31 cellular contexts compared by ENCODE assay signal in the genomic region with DNA sequence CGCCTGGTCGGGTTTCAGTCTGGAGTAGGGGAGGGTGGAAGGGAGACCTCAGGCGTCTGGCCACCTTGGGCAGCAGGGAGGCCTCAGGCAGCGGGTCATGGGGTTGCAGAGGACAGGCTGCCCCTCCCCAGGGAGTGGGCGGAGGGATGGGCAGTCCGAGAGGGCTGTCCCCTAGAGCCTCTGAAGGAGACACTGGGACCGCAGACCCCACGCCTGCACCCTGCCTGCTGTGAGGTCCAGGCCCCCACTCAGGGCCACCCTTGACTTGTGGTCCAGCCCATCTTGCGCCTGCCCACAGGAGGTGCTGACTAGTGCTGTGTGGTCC. TPM values are rescaled to one million over a fixed set of nuclear protein-coding genes. Genes with fewer than 3 reads are reported as not detected.
DNase-seq lines count a peak whose midpoint lies in the region; ATAC-seq, FAIRE-seq and TF ChIP-seq lines count a peak whose summit lies in the region.
"Had no signal": no experiment of that assay in that cellular context is flagged by ENCODE, and none has a peak within 500 bp of the region (broad histone marks: within the 10 kb centered on the region; RNA-seq: fewer than 3 reads in every experiment).

No MANE protein-coding gene starts in this region.

- H3K27me3 Mint-ChIP-seq in memory B cell = peaks cover 2% of the 10 kb centered on the region
- H3K27me3 Mint-ChIP-seq: activated CD8-positive, alpha-beta memory T cell treated with anti-CD3 and anti-CD28 coated beads, Interleukin-2, amount 10 ng/mL, durations not matched to agents 7 days and 5 days had no signal

- ATAC-seq in GM12878 (no peak), memory B cell (ENCODE audit: low read depth) (no peak), psoas muscle (no peak)
- ATAC-seq: activated CD8-positive, alpha-beta memory T cell treated with anti-CD3 and anti-CD28 coated beads, Interleukin-2, amount 10 ng/mL, durations not matched to agents 7 days and 5 days; activated naive CD8-positive, alpha-beta T cell treated with anti-CD3 and anti-CD28 coated beads, Interleukin-2, amount 50 U/mL, for 24 hours; effector memory CD8-positive, alpha-beta T cell; GM23338; left lung; stimulated activated naive CD8-positive, alpha-beta T cell treated with anti-CD3 and anti-CD28 coated beads, Interleukin-15, Interleukin-2, amounts not matched to agents 100 U/mL and 50 U/mL, for 24 hours had no signal

- 51% methylated on average over 9 of the region's 9 CpGs for WGBS in GM12878 (ENCODE audit: insufficient coverage, insufficient replicate concordance, low lambda C conversion rate, missing lambda C conversion rate)
- 60 to 68% (median 66%) methylated on average over 8 to 9 of the region's 9 CpGs for WGBS in psoas muscle, 3 donors

- H3K79me2 ChIP-seq in GM12878 (ENCODE audit: control insufficient read depth, insufficient read depth, low read length) = no peaks in the 10 kb centered on the region

- peak overlapping the region; percentile 53 for H3K27ac Mint-ChIP-seq in memory B cell
- H3K27ac Mint-ChIP-seq: activated CD8-positive, alpha-beta memory T cell treated with anti-CD3 and anti-CD28 coated beads, Interleukin-2, amount 10 ng/mL, durations not matched to agents 7 days and 5 days; activated naive CD8-positive, alpha-beta T cell treated with anti-CD3 and anti-CD28 coated beads, Interleukin-2, amount 50 U/mL, for 24 hours; CD8-positive, alpha-beta memory T cell; effector memory CD8-positive, alpha-beta T cell; GM23338; neural progenitor cell; T-helper 1 cell treated with Interleukin-12 subunit alpha and Interleukin-12 subunit beta and Interleukin-4 antibody, amounts not matched to agents 30 μg/mL and 1 μg/mL, for 36 hours had no signal

- H3K27ac ChIP-seq in HEK293 (ENCODE audit: extremely low read depth, low read depth, low read length) (no peak overlapping the region), GM12878 (ENCODE audit: control insufficient read depth, insufficient read depth) (no peak overlapping the region), A673 (ENCODE audit: low read depth, low read length, poor library complexity, severe bottlenecking) (no peak overlapping the region), psoas muscle (no peak overlapping the region)
- H3K27ac ChIP-seq: colonic mucosa, left lung, neural progenitor cell, right atrium auricular region, testis had no signal

- TF ChIP-seq RAD21 in GM12878 (IDR thresholded peaks at IDR 0.05; ENCODE audit: insufficient read depth, low read depth, low read length) = no peak

- TF ChIP-seq POLR2A in GM12878 (IDR thresholded peaks at IDR 0.05; ENCODE audit: low read depth, low read length) = peak; percentile 1; the same call in 1 of the 2 replicates

- in situ Hi-C loops in GM12878 (cut with MboI) = no loop called here

- H3K9me3 ChIP-seq in HEK293 (ENCODE audit: control insufficient read depth, insufficient read depth, low read depth, low read length) = no peaks in the 10 kb centered on the region
- H3K9me3 ChIP-seq in GM12878 (replicated peaks; ENCODE audit: control insufficient read depth, insufficient read depth, low read length) = no peaks in the 10 kb centered on the region
- no peaks in the 10 kb centered on the region for H3K9me3 ChIP-seq in A673 (ENCODE audit: low read depth, low read length, poor library complexity, severe bottlenecking)
- H3K9me3 ChIP-seq in psoas muscle = no peaks in the 10 kb centered on the region
- H3K9me3 ChIP-seq: BE2C, colonic mucosa, left lung, right atrium auricular region, SK-N-SH, testis had no signal

- TF ChIP-seq CTCF in HEK293 (tag by site-specific recombination; IDR thresholded peaks at IDR 0.05) (no peak), GM12878 (IDR thresholded peaks at IDR 0.05 in 2 of 3, conservative IDR thresholded peaks at IDR 0.05 in 1 of 3; ENCODE audit: control insufficient read depth in 2 of 3, extremely low read depth in 1 of 3, insufficient read depth in 1 of 3, low read depth in 3 of 3, low read length in 3 of 3) (no peak), A673 (conservative IDR thresholded peaks at IDR 0.05; ENCODE audit: low read depth, low read length) (no peak), psoas muscle (IDR thresholded peaks at IDR 0.05) (no peak)

- no peak overlapping the region for H3K4me3 ChIP-seq in HEK293 (ENCODE audit: low read depth, low read length)
- H3K4me3 ChIP-seq in GM12878 = no peak overlapping the region
- no peak overlapping the region for H3K4me3 ChIP-seq in A673 (ENCODE audit: low read depth, low read length, poor library complexity, severe bottlenecking)
- no peak overlapping the region for H3K4me3 ChIP-seq in psoas muscle
- H3K4me3 ChIP-seq: colonic mucosa, GM23338, left lung, neural progenitor cell, right atrium auricular region, smooth muscle cell, testis had no signal

- intact Hi-C loops in GM12878 (cut with micrococcal nuclease; ENCODE audit: unreplicated experiment) (loop anchor here (5.0 kb wide), 1 partner anchor 334 kb away; no protein-coding TSS in a partner anchor), A673 (cut with micrococcal nuclease; ENCODE audit: unreplicated experiment) (no loop called here), psoas muscle (cut with DNase I) (no loop called here)

- POLR2A ChIA-PET in HEK293 (lab: Yijun Ruan, JAX) = no interaction called here
- POLR2A ChIA-PET in GM12878 (lab: Charles Lee) = no interaction called here
- POLR2A ChIA-PET in A673 (lab: Charles Lee; ENCODE audit: low non-redundant PET) = no interaction called here

- peaks cover 11% of the 10 kb centered on the region for H3K4me1 Mint-ChIP-seq in memory B cell
- H3K4me1 Mint-ChIP-seq: activated naive CD8-positive, alpha-beta T cell treated with anti-CD3 and anti-CD28 coated beads, Interleukin-2, amount 50 U/mL, for 24 hours had no signal

- H4K20me1 ChIP-seq in GM12878 (ENCODE audit: control insufficient read depth, insufficient read depth) = no peaks in the 10 kb centered on the region

- H3K9ac ChIP-seq in GM12878 (ENCODE audit: control insufficient read depth, insufficient read depth, low read length) = no peak overlapping the region
- H3K9ac ChIP-seq: neural progenitor cell, SK-N-SH had no signal

- FAIRE-seq in GM12878 (lab: Jason Lieb, UNC) = no peak
- FAIRE-seq: astrocyte, GM18507 had no signal

- H3K36me3 ChIP-seq in HEK293 (ENCODE audit: control insufficient read depth in 2 of 2, insufficient read depth in 1 of 2, low read length in 2 of 2) (peaks cover 0 to 21% of the 10 kb centered on the region in 2 experiments; a peak in 1 of 3 replicates), GM12878 (ENCODE audit: control insufficient read depth in 2 of 2, insufficient read depth in 2 of 2, low read length in 1 of 2) (no peaks in the 10 kb centered on the region), A673 (ENCODE audit: insufficient read depth, low read length, poor library complexity, severe bottlenecking) (peaks cover 6% of the 10 kb centered on the region), psoas muscle (ENCODE audit: insufficient read depth in 1 of 2, low read depth in 1 of 2) (no peaks in the 10 kb centered on the region)
- H3K36me3 ChIP-seq: BE2C, colonic mucosa, neural progenitor cell had no signal

- no peaks in the 10 kb centered on the region for H3K27me3 ChIP-seq in GM12878 (replicated peaks in 1 of 2; ENCODE audit: control insufficient read depth in 2 of 2, insufficient read depth in 2 of 2, low read length in 1 of 2)
- H3K27me3 ChIP-seq in A673 (replicated peaks; ENCODE audit: insufficient read depth, low read depth, low read length, poor library complexity) = no peaks in the 10 kb centered on the region
- H3K27me3 ChIP-seq in psoas muscle (ENCODE audit: insufficient read depth in 3 of 3, low read length in 2 of 3) = peaks cover 0 to 33% (median 7%) of the 10 kb centered on the region in 3 donors
- H3K27me3 ChIP-seq: neural progenitor cell, right atrium auricular region, testis had no signal

- no peak overlapping the region for H3K4me3 Mint-ChIP-seq in memory B cell
- H3K4me3 Mint-ChIP-seq: activated CD8-positive, alpha-beta memory T cell treated with anti-CD3 and anti-CD28 coated beads, Interleukin-2, amount 10 ng/mL, durations not matched to agents 7 days and 5 days; activated naive CD8-positive, alpha-beta T cell treated with anti-CD3 and anti-CD28 coated beads, Interleukin-2, amount 50 U/mL, for 24 hours; CD8-positive, alpha-beta memory T cell; effector memory CD8-positive, alpha-beta T cell; GM23338; neural progenitor cell; T-helper 1 cell treated with Interleukin-12 subunit alpha and Interleukin-12 subunit beta and Interleukin-4 antibody, amounts not matched to agents 30 μg/mL and 1 μg/mL, for 36 hours had no signal

- no peak overlapping the region for H3K4me2 ChIP-seq in GM12878 (ENCODE audit: control insufficient read depth, insufficient read depth)
- H3K4me2 ChIP-seq: GM23338, neural progenitor cell, SK-N-SH, smooth muscle cell had no signal

- no peak overlapping the region for H2AFZ ChIP-seq in GM12878 (ENCODE audit: control insufficient read depth, low read depth, low read length)
- H2AFZ ChIP-seq: GM23338, neural progenitor cell had no signal

- BruUV-seq in GM12878 (replicated peaks; lab: Mats Ljungman, UMichigan) (no TSS peak), A673 (replicated peaks; lab: Mats Ljungman, UMichigan) (no TSS peak)

- SMC1A ChIA-PET in GM12878 (lab: Charles Lee; ENCODE audit: uncharacterized antibody, unreplicated experiment) = no interaction called here

- CTCF ChIA-PET in HEK293 (lab: Yijun Ruan, JAX) (no interaction called here), GM12878 (lab: Yijun Ruan, JAX) (no interaction called here), A673 (lab: Charles Lee) (no interaction called here)

- DNase-seq in GM12878 (ENCODE audit: low read depth, low spot score) = no peak
- DNase-seq in memory B cell (ENCODE audit: low spot score in 2 of 2) = no peak
- DNase-seq in A673 (ENCODE audit: low spot score) = no peak
- no peak for DNase-seq in occipital lobe (lab: John Stamatoyannopoulos, UW)
- no peak for DNase-seq in psoas muscle
- DNase-seq: activated CD8-positive, alpha-beta memory T cell treated with anti-CD3 and anti-CD28 coated beads, Interleukin-2, amount 10 ng/mL, durations not matched to agents 7 days and 5 days; activated naive CD8-positive, alpha-beta T cell treated with anti-CD3 and anti-CD28 coated beads, Interleukin-2, amount 50 U/mL, for 24 hours; activated T-cell treated with anti-CD3 and anti-CD28 coated beads, Interleukin-2, amount 50 U/mL, for 48 hours; BE2C; CD8-positive, alpha-beta memory T cell; colonic mucosa; effector memory CD8-positive, alpha-beta T cell; erythroblast; left lung; mesendoderm; NCI-H1417 treated with DMSO at 0.1 percent for 48 hours; NCI-H2081; NCI-H2227 treated with DMSO at 0.1 percent for 48 hours; NCI-H526; OCI-M1; SK-N-SH; stimulated activated naive CD8-positive, alpha-beta T cell treated with anti-CD3 and anti-CD28 coated beads, Interleukin-15, Interleukin-2, amounts not matched to agents 100 U/mL and 50 U/mL, for 24 hours; testis had no signal

- peaks cover 4% of the 10 kb centered on the region for H3K36me3 Mint-ChIP-seq in memory B cell
- H3K36me3 Mint-ChIP-seq: activated CD8-positive, alpha-beta memory T cell treated with anti-CD3 and anti-CD28 coated beads, Interleukin-2, amount 10 ng/mL, durations not matched to agents 7 days and 5 days had no signal

- no peak for TF ChIP-seq EP300 in GM12878 (IDR thresholded peaks at IDR 0.05; ENCODE audit: borderline replicate concordance in 1 of 2, control insufficient read depth in 1 of 2, low read depth in 2 of 2, low read length in 2 of 2)

- no peaks in the 10 kb centered on the region for H3K9me3 Mint-ChIP-seq in memory B cell
- H3K9me3 Mint-ChIP-seq: activated naive CD8-positive, alpha-beta T cell treated with anti-CD3 and anti-CD28 coated beads, Interleukin-2, amount 50 U/mL, for 24 hours; CD8-positive, alpha-beta memory T cell; effector memory CD8-positive, alpha-beta T cell; GM23338; T-helper 1 cell treated with Interleukin-12 subunit alpha and Interleukin-12 subunit beta and Interleukin-4 antibody, amounts not matched to agents 30 μg/mL and 1 μg/mL, for 36 hours had no signal

- RAD21 ChIA-PET in GM12878 (lab: Charles Lee; ENCODE audit: unreplicated experiment) = no interaction called here

- no peaks in the 10 kb centered on the region for H3K4me1 ChIP-seq in HEK293 (ENCODE audit: control insufficient read depth, insufficient read depth, low read length)
- peaks cover 6% of the 10 kb centered on the region for H3K4me1 ChIP-seq in GM12878 (ENCODE audit: control insufficient read depth, insufficient read depth, low read length)
- H3K4me1 ChIP-seq in A673 (ENCODE audit: insufficient read depth, low read length, poor library complexity, severe bottlenecking) = peaks cover 15% of the 10 kb centered on the region
- H3K4me1 ChIP-seq in psoas muscle = no peaks in the 10 kb centered on the region
- H3K4me1 ChIP-seq: BE2C, left lung, testis had no signal

RNA-seq across cellular contexts. Expression of a gene that starts 16.5 kb away (rescaled TPM):
- 16.3 and 17.5 TPM in 2 replicates for total RNA-seq in GM12878 (2013; cell fraction: nucleolus; rRNA removed)
- total RNA-seq in GM12878 (2014; rRNA removed) = 0.34 and 0.38 TPM in 2 replicates
- 0.14 and 0.22 TPM in 2 replicates for total RNA-seq in GM12878 (2014; rRNA removed; fragmentation: Illumina TruSeq; extraction: Trizol)
- total RNA-seq in GM12878 (2021) = 0.97 and 1.1 TPM in 2 replicates
- polyA plus RNA-seq in GM12878 (2011; ENCODE audit: low read depth) = 2.1 TPM
- 0.72 and 1.5 TPM in 2 replicates for polyA plus RNA-seq in GM12878 (2011; rRNA removed)
- 4.0 and 4.5 TPM in 2 replicates for polyA plus RNA-seq in GM12878 (2011; cell fraction: cytosol; rRNA removed)
- polyA plus RNA-seq in GM12878 (2011; cell fraction: nucleus; rRNA removed) = 8.3 and 14.1 TPM in 2 replicates
- polyA plus RNA-seq in GM12878 (2012) = 3.0 and 4.0 TPM in 2 replicates
- polyA plus RNA-seq in GM12878 (2014; fragmentation: Illumina TruSeq; extraction: Trizol) = 0.05 and 0.24 TPM in 2 replicates
- polyA plus RNA-seq in GM12878 (2014; fragmentation: Nextera tagmentation; extraction: Ambion mirVana) = under 1 TPM; 0.02 to 0.03 TPM
- 0.51 and 0.55 TPM in 2 replicates for polyA plus RNA-seq in GM12878 (2014; rRNA removed)
- not detected for polyA plus RNA-seq in GM12878 (2016; fragmentation: Nextera tagmentation; extraction: Ambion mirVana)
- polyA minus RNA-seq in GM12878 (2011; rRNA and poly(A)+ RNA removed) = 13.5 and 27.6 TPM in 2 replicates
- 2.0 and 2.1 TPM in 2 replicates for polyA minus RNA-seq in GM12878 (2011; cell fraction: cytosol; rRNA and poly(A)+ RNA removed)
- 4.0 and 8.0 TPM in 2 replicates for polyA minus RNA-seq in GM12878 (2011; cell fraction: nucleus; rRNA and poly(A)+ RNA removed)
- 30.4 and 40.8 TPM in 2 replicates for total RNA-seq in A673 (2021)
- 2.3 TPM for total RNA-seq in occipital lobe
- 10 to 100 TPM; 14.4 to 18.6 (median 16.9) TPM for total RNA-seq in psoas muscle
- polyA plus RNA-seq in psoas muscle = 10 to 100 TPM in 2 of 3 donors, 1 to 10 TPM in 1; 9.8 to 41.2 (median 12.8) TPM

RNA-seq across cellular contexts. Expression of a gene that starts 34.7 kb away (rescaled TPM):
- total RNA-seq in GM12878 (2013; cell fraction: nucleolus; rRNA removed) = 0.23 and 0.32 TPM in 2 replicates
- 0.28 TPM in 1 of 2 replicates, not detected in the other for total RNA-seq in GM12878 (2014; rRNA removed)
- total RNA-seq in GM12878 (2014; rRNA removed; fragmentation: Illumina TruSeq; extraction: Trizol) = not detected in 2 replicates
- not detected in 2 replicates for total RNA-seq in GM12878 (2021)
- polyA plus RNA-seq in GM12878 (2011; ENCODE audit: low read depth) = not detected
- polyA plus RNA-seq in GM12878 (2011; rRNA removed) = 0.12 TPM in 1 of 2 replicates, not detected in the other
- polyA plus RNA-seq in GM12878 (2011; cell fraction: cytosol; rRNA removed) = 0.07 TPM in 1 of 2 replicates, not detected in the other
- 0.22 TPM in 1 of 2 replicates, not detected in the other for polyA plus RNA-seq in GM12878 (2011; cell fraction: nucleus; rRNA removed)
- 0.42 and 0.72 TPM in 2 replicates for polyA plus RNA-seq in GM12878 (2012)
- not detected in 2 replicates for polyA plus RNA-seq in GM12878 (2014; fragmentation: Illumina TruSeq; extraction: Trizol)
- under 1 TPM in 1 of 2 experiments, not detected in 1; 0.05 TPM for polyA plus RNA-seq in GM12878 (2014; fragmentation: Nextera tagmentation; extraction: Ambion mirVana)
- polyA plus RNA-seq in GM12878 (2014; rRNA removed) = not detected in 2 replicates
- polyA plus RNA-seq in GM12878 (2016; fragmentation: Nextera tagmentation; extraction: Ambion mirVana) = under 1 TPM; 0.83 to 0.96 TPM
- not detected in 2 replicates for polyA minus RNA-seq in GM12878 (2011; rRNA and poly(A)+ RNA removed)
- polyA minus RNA-seq in GM12878 (2011; cell fraction: cytosol; rRNA and poly(A)+ RNA removed) = not detected in 2 replicates
- not detected in 2 replicates for polyA minus RNA-seq in GM12878 (2011; cell fraction: nucleus; rRNA and poly(A)+ RNA removed)
- 0.22 and 0.30 TPM in 2 replicates for total RNA-seq in A673 (2021)
- 4.2 TPM for total RNA-seq in occipital lobe
- under 1 TPM in 1 of 4 donors, not detected in 3; 0.12 TPM for total RNA-seq in psoas muscle
- under 1 TPM; 0.06 to 0.36 (median 0.18) TPM for polyA plus RNA-seq in psoas muscle
- total RNA-seq: activated CD8-positive, alpha-beta memory T cell treated with anti-CD3 and anti-CD28 coated beads, Interleukin-2, amount 10 ng/mL, durations not matched to agents 7 days and 5 days; CD8-positive, alpha-beta memory T cell; right atrium auricular region had no signal

RNA-seq across cellular contexts. Expression of a gene that starts 41.0 kb away (rescaled TPM):
- total RNA-seq in GM12878 (2013; cell fraction: nucleolus; rRNA removed) = 21.8 and 23.4 TPM in 2 replicates
- total RNA-seq in GM12878 (2014; rRNA removed) = 2.4 and 5.4 TPM in 2 replicates
- total RNA-seq in GM12878 (2014; rRNA removed; fragmentation: Illumina TruSeq; extraction: Trizol) = 0.23 and 0.76 TPM in 2 replicates
- total RNA-seq in GM12878 (2021) = 5.7 and 7.6 TPM in 2 replicates
- 1.2 TPM for polyA plus RNA-seq in GM12878 (2011; ENCODE audit: low read depth)
- polyA plus RNA-seq in GM12878 (2011; rRNA removed) = 0.37 and 1.2 TPM in 2 replicates
- 0.69 and 1.7 TPM in 2 replicates for polyA plus RNA-seq in GM12878 (2011; cell fraction: cytosol; rRNA removed)
- 39.0 and 44.5 TPM in 2 replicates for polyA plus RNA-seq in GM12878 (2011; cell fraction: nucleus; rRNA removed)
- 4.6 and 5.6 TPM in 2 replicates for polyA plus RNA-seq in GM12878 (2012)
- polyA plus RNA-seq in GM12878 (2014; fragmentation: Illumina TruSeq; extraction: Trizol) = 0.24 TPM in 1 of 2 replicates, not detected in the other
- under 1 TPM in 1 of 2 experiments, not detected in 1; 0.05 TPM for polyA plus RNA-seq in GM12878 (2014; fragmentation: Nextera tagmentation; extraction: Ambion mirVana)
- 5.8 and 6.3 TPM in 2 replicates for polyA plus RNA-seq in GM12878 (2014; rRNA removed)
- polyA plus RNA-seq in GM12878 (2016; fragmentation: Nextera tagmentation; extraction: Ambion mirVana) = 1 to 10 TPM; 1.4 TPM
- polyA minus RNA-seq in GM12878 (2011; rRNA and poly(A)+ RNA removed) = 1.0 TPM in 1 of 2 replicates, not detected in the other
- polyA minus RNA-seq in GM12878 (2011; cell fraction: cytosol; rRNA and poly(A)+ RNA removed) = 1.8 and 4.0 TPM in 2 replicates
- 6.5 and 11.9 TPM in 2 replicates for polyA minus RNA-seq in GM12878 (2011; cell fraction: nucleus; rRNA and poly(A)+ RNA removed)
- total RNA-seq in A673 (2021) = 12.0 and 12.3 TPM in 2 replicates
- 6.9 TPM for total RNA-seq in occipital lobe
- total RNA-seq in psoas muscle = 1 to 10 TPM; 5.1 to 6.0 (median 5.7) TPM
- polyA plus RNA-seq in psoas muscle = 1 to 10 TPM; 1.3 to 3.1 (median 1.9) TPM

RNA-seq across cellular contexts. Expression of a gene that starts 54.5 kb away (rescaled TPM):
- total RNA-seq in GM12878 (2013; cell fraction: nucleolus; rRNA removed) = 11.3 and 12.9 TPM in 2 replicates
- total RNA-seq in GM12878 (2014; rRNA removed) (7.8 and 8.0 TPM in 2 replicates), GM12878 (2014; rRNA removed; fragmentation: Illumina TruSeq; extraction: Trizol) (1.7 and 1.8 TPM in 2 replicates), GM12878 (2021) (9.5 and 10.5 TPM in 2 replicates), A673 (2021) (8.8 and 10.8 TPM in 2 replicates), occipital lobe (6.7 TPM), psoas muscle (1 to 10 TPM; 2.8 to 3.9 (median 3.5) TPM)
- 1.3 TPM for polyA plus RNA-seq in GM12878 (2011; ENCODE audit: low read depth)
- polyA plus RNA-seq in GM12878 (2011; rRNA removed) (1.1 and 2.8 TPM in 2 replicates), GM12878 (2014; fragmentation: Illumina TruSeq; extraction: Trizol) (0.49 and 0.79 TPM in 2 replicates), GM12878 (2014; fragmentation: Nextera tagmentation; extraction: Ambion mirVana) (under 1 TPM; 0.11 to 0.46 TPM), GM12878 (2014; rRNA removed) (8.1 and 8.5 TPM in 2 replicates), GM12878 (2016; fragmentation: Nextera tagmentation; extraction: Ambion mirVana) (1 to 10 TPM in 1 of 2 experiments, under 1 TPM in 1; 0.79 to 1.1 TPM), psoas muscle (1 to 10 TPM; 2.2 to 2.5 (median 2.4) TPM)
- 3.6 and 6.1 TPM in 2 replicates for polyA plus RNA-seq in GM12878 (2011; cell fraction: cytosol; rRNA removed)
- polyA plus RNA-seq in GM12878 (2011; cell fraction: nucleus; rRNA removed) = 62.4 and 74.3 TPM in 2 replicates
- 4.3 and 4.8 TPM in 2 replicates for polyA plus RNA-seq in GM12878 (2012)
- 2.3 and 4.4 TPM in 2 replicates for polyA minus RNA-seq in GM12878 (2011; rRNA and poly(A)+ RNA removed)
- polyA minus RNA-seq in GM12878 (2011; cell fraction: cytosol; rRNA and poly(A)+ RNA removed) = 1.5 and 2.3 TPM in 2 replicates
- polyA minus RNA-seq in GM12878 (2011; cell fraction: nucleus; rRNA and poly(A)+ RNA removed) = 6.8 and 10.8 TPM in 2 replicates
